17 cellular contexts compared by ENCODE assay signal in genomic region chr9:117101003-117101402, GRCh38.
DNase-seq lines count a peak whose midpoint lies in the region; ATAC-seq and TF ChIP-seq lines count a peak whose summit lies in the region.
"Had no signal": no experiment of that assay in that cellular context is flagged by ENCODE, and none has a peak within 500 bp of the region (broad histone marks: within the 10 kb centered on the region; RNA-seq: fewer than 3 reads in every experiment).

No MANE protein-coding gene starts in this region.

- H3K4me2 ChIP-seq in GM23338 = no peak overlapping the region

- TF ChIP-seq CTCF in A673 (conservative IDR thresholded peaks at IDR 0.05; ENCODE audit: low read depth, low read length) (no peak), GM23338 (conservative IDR thresholded peaks at IDR 0.05; ENCODE audit: low read depth in 2 of 2) (no peak), astrocyte of the spinal cord (IDR thresholded peaks at IDR 0.05; ENCODE audit: low read depth, low read length) (no peak), brain microvascular endothelial cell (IDR thresholded peaks at IDR 0.05; ENCODE audit: low read depth, low read length, missing control alignments) (no peak), progenitor cell of endocrine pancreas (IDR thresholded peaks at IDR 0.05; ENCODE audit: unreplicated experiment) (no peak)

- no peaks in the 10 kb centered on the region for H3K79me2 ChIP-seq in GM23338 (replicated peaks; ENCODE audit: insufficient read depth)

- H3K9me3 ChIP-seq in A673 (ENCODE audit: low read depth, low read length, poor library complexity, severe bottlenecking) = no peaks in the 10 kb centered on the region
- H3K9me3 ChIP-seq: Caco-2 had no signal

- no peaks in the 10 kb centered on the region for H4K20me1 ChIP-seq in GM23338 (replicated peaks; ENCODE audit: insufficient read depth)

- H3K36me3 ChIP-seq in A673 (ENCODE audit: insufficient read depth, low read length, poor library complexity, severe bottlenecking) (no peaks in the 10 kb centered on the region), GM23338 (ENCODE audit: insufficient read depth) (no peaks in the 10 kb centered on the region), brain microvascular endothelial cell (replicated peaks) (no peaks in the 10 kb centered on the region)

- H3K4me1 Mint-ChIP-seq in GM23338 (peaks cover 24% of the 10 kb centered on the region), progenitor cell of endocrine pancreas (ENCODE audit: low read depth) (peaks cover 2% of the 10 kb centered on the region)

- ATAC-seq in GM23338 = no peak
- ATAC-seq: GM12878 had no signal

- H3K27ac Mint-ChIP-seq in GM23338 (0 out of 2 replicates have a peak overlapping the region, but pooled peaks have one; percentile 19), progenitor cell of endocrine pancreas (no peak overlapping the region)
- H3K27ac Mint-ChIP-seq: CD4-positive, alpha-beta T cell had no signal

- no peak overlapping the region for H2AFZ ChIP-seq in GM23338

- H3K27me3 ChIP-seq in A673 (replicated peaks; ENCODE audit: insufficient read depth, low read depth, low read length, poor library complexity) = peaks cover 4% of the 10 kb centered on the region
- H3K27me3 ChIP-seq in GM23338 (ENCODE audit: insufficient read depth) = no peaks in the 10 kb centered on the region
- H3K27me3 ChIP-seq in brain microvascular endothelial cell (replicated peaks) = no peaks in the 10 kb centered on the region

- intact Hi-C loops in A673 (cut with micrococcal nuclease; ENCODE audit: unreplicated experiment) = no loop called here

- H3K4me1 ChIP-seq in A673 (ENCODE audit: insufficient read depth, low read length, poor library complexity, severe bottlenecking) (no peaks in the 10 kb centered on the region), GM23338 (ENCODE audit: insufficient read depth) (peaks cover 13% of the 10 kb centered on the region)
- H3K4me1 ChIP-seq: Caco-2 had no signal

- peaks cover 4% of the 10 kb centered on the region; the same call in 1 of the 2 replicates for H3K9me2 ChIP-seq in GM23338 (ENCODE audit: insufficient read depth)

- H3K4me3 Mint-ChIP-seq in GM23338 (no peak overlapping the region), progenitor cell of endocrine pancreas (ENCODE audit: low read depth) (no peak overlapping the region)
- H3K4me3 Mint-ChIP-seq: CD4-positive, alpha-beta T cell had no signal

- H3K4me3 ChIP-seq in A673 (ENCODE audit: low read depth, low read length, poor library complexity, severe bottlenecking) (no peak overlapping the region), GM23338 (no peak overlapping the region), astrocyte of the spinal cord (ENCODE audit: low read depth, low read length) (no peak overlapping the region), brain microvascular endothelial cell (ENCODE audit: low read depth, low read length) (no peak overlapping the region)
- H3K4me3 ChIP-seq: GM12878 had no signal

- BruUV-seq in A673 (replicated peaks; lab: Mats Ljungman, UMichigan) = no TSS peak

- in situ Hi-C loops in astrocyte of the spinal cord (cut with HindIII; ENCODE audit: low sequenced_read_pairs) = no loop called here
- in situ Hi-C loops in brain microvascular endothelial cell (cut with HindIII; ENCODE audit: low pct_ligation_motif_present, low sequenced_read_pairs) = no loop called here

- DNase-seq in A673 (ENCODE audit: low spot score) = peak; percentile 44
- no peak for DNase-seq in GM23338 (ENCODE audit: low spot score)
- DNase-seq in NCI-H69 (lab: John Stamatoyannopoulos, UW) = peak; percentile 92
- DNase-seq in astrocyte of the spinal cord (ENCODE audit: low read depth, low spot score) = peak; percentile 3
- DNase-seq in brain microvascular endothelial cell = no peak
- DNase-seq in progenitor cell of endocrine pancreas (ENCODE audit: low spot score, unreplicated experiment) = no peak
- no peak for DNase-seq in UCSD-AML1 (lab: John Stamatoyannopoulos, UW; ENCODE audit: unreplicated experiment)
- no peak for DNase-seq in HuH-7.5 (ENCODE audit: low spot score)
- DNase-seq: ACHN; AML-193; Caco-2; CD4-positive, alpha-beta T cell; DMS79 treated with DMSO at 0.1 percent for 48 hours; EL; HCEC 1CT had no signal

- no peak overlapping the region for H3K27ac ChIP-seq in A673 (ENCODE audit: low read depth, low read length, poor library complexity, severe bottlenecking)
- no peak overlapping the region for H3K27ac ChIP-seq in GM23338 (ENCODE audit: low read depth)
- H3K27ac ChIP-seq in brain microvascular endothelial cell = no peak overlapping the region
- H3K27ac ChIP-seq: C4-2B had no signal

- H3K36me3 Mint-ChIP-seq in GM23338 (ENCODE audit: low read depth) (no peaks in the 10 kb centered on the region), progenitor cell of endocrine pancreas (ENCODE audit: insufficient read depth) (no peaks in the 10 kb centered on the region)

- H3K27me3 Mint-ChIP-seq in GM23338 (ENCODE audit: insufficient read depth, low read depth, poor library complexity) = no peaks in the 10 kb centered on the region
- H3K27me3 Mint-ChIP-seq in progenitor cell of endocrine pancreas = no peaks in the 10 kb centered on the region
- H3K27me3 Mint-ChIP-seq: CD4-positive, alpha-beta T cell had no signal

- no peaks in the 10 kb centered on the region for H3K9me3 Mint-ChIP-seq in GM23338
- no peaks in the 10 kb centered on the region for H3K9me3 Mint-ChIP-seq in progenitor cell of endocrine pancreas (ENCODE audit: low read depth)

- POLR2A ChIA-PET in A673 (lab: Charles Lee; ENCODE audit: low non-redundant PET) = no interaction called here

- no peaks in the 10 kb centered on the region for H3F3A ChIP-seq in GM23338 (replicated peaks; ENCODE audit: low read depth)

- CTCF ChIA-PET in A673 (lab: Charles Lee) = no interaction called here

TF ChIP-seq in GM23338, 12 proteins besides CTCF, POLR2A, EP300 and RAD21 (continues in another document):
- TF ChIP-seq STAT1 (IDR thresholded peaks at IDR 0.05; ENCODE audit: unreplicated experiment) = no peak
- TF ChIP-seq POLR2AphosphoS5 (IDR thresholded peaks at IDR 0.05; ENCODE audit: low read depth) = no peak
- TF ChIP-seq, protein P1, sequence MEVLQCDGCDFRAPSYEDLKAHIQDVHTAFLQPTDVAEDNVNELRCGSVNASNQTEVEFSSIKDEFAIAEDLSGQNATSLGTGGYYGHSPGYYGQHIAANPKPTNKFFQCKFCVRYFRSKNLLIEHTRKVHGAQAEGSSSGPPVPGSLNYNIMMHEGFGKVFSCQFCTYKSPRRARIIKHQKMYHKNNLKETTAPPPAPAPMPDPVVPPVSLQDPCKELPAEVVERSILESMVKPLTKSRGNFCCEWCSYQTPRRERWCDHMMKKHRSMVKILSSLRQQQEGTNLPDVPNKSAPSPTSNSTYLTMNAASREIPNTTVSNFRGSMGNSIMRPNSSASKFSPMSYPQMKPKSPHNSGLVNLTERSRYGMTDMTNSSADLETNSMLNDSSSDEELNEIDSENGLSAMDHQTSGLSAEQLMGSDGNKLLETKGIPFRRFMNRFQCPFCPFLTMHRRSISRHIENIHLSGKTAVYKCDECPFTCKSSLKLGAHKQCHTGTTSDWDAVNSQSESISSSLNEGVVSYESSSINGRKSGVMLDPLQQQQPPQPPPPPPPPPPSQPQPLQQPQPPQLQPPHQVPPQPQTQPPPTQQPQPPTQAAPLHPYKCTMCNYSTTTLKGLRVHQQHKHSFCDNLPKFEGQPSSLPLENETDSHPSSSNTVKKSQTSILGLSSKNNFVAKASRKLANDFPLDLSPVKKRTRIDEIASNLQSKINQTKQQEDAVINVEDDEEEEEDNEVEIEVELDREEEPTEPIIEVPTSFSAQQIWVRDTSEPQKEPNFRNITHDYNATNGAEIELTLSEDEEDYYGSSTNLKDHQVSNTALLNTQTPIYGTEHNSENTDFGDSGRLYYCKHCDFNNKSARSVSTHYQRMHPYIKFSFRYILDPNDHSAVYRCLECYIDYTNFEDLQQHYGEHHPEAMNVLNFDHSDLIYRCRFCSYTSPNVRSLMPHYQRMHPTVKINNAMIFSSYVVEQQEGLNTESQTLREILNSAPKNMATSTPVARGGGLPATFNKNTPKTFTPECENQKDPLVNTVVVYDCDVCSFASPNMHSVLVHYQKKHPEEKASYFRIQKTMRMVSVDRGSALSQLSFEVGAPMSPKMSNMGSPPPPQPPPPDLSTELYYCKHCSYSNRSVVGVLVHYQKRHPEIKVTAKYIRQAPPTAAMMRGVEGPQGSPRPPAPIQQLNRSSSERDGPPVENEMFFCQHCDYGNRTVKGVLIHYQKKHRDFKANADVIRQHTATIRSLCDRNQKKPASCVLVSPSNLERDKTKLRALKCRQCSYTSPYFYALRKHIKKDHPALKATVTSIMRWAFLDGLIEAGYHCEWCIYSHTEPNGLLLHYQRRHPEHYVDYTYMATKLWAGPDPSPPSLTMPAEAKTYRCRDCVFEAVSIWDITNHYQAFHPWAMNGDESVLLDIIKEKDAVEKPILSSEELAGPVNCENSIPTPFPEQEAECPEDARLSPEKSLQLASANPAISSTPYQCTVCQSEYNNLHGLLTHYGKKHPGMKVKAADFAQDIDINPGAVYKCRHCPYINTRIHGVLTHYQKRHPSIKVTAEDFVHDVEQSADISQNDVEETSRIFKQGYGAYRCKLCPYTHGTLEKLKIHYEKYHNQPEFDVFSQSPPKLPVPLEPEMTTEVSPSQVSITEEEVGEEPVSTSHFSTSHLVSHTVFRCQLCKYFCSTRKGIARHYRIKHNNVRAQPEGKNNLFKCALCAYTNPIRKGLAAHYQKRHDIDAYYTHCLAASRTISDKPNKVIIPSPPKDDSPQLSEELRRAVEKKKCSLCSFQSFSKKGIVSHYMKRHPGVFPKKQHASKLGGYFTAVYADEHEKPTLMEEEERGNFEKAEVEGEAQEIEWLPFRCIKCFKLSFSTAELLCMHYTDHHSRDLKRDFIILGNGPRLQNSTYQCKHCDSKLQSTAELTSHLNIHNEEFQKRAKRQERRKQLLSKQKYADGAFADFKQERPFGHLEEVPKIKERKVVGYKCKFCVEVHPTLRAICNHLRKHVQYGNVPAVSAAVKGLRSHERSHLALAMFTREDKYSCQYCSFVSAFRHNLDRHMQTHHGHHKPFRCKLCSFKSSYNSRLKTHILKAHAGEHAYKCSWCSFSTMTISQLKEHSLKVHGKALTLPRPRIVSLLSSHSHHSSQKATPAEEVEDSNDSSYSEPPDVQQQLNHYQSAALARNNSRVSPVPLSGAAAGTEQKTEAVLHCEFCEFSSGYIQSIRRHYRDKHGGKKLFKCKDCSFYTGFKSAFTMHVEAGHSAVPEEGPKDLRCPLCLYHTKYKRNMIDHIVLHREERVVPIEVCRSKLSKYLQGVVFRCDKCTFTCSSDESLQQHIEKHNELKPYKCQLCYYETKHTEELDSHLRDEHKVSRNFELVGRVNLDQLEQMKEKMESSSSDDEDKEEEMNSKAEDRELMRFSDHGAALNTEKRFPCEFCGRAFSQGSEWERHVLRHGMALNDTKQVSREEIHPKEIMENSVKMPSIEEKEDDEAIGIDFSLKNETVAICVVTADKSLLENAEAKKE (CRISPR knock-in tag; IDR thresholded peaks at IDR 0.05) = no peak
- TF ChIP-seq EZH2phosphoT487 (IDR thresholded peaks at IDR 0.05; ENCODE audit: unreplicated experiment) = no peak
- TF ChIP-seq ZNF331 (CRISPR knock-in tag; IDR thresholded peaks at IDR 0.05; ENCODE audit: low read depth) = no peak
- TF ChIP-seq EZH2 (IDR thresholded peaks at IDR 0.05; ENCODE audit: low read depth, unreplicated experiment) = no peak

Comparison
In these comparisons a context has a peak if more than half of its experiments do, and no peak if none do; other contexts are left out.
1. DNase-seq: peak in A673 (single experiment), NCI-H69 (single experiment) and astrocyte of the spinal cord (single experiment); none in GM23338 (single experiment), brain microvascular endothelial cell (single experiment), progenitor cell of endocrine pancreas (single experiment), UCSD-AML1 (single experiment) and HuH-7.5 (single experiment).